In the genomic region with DNA sequence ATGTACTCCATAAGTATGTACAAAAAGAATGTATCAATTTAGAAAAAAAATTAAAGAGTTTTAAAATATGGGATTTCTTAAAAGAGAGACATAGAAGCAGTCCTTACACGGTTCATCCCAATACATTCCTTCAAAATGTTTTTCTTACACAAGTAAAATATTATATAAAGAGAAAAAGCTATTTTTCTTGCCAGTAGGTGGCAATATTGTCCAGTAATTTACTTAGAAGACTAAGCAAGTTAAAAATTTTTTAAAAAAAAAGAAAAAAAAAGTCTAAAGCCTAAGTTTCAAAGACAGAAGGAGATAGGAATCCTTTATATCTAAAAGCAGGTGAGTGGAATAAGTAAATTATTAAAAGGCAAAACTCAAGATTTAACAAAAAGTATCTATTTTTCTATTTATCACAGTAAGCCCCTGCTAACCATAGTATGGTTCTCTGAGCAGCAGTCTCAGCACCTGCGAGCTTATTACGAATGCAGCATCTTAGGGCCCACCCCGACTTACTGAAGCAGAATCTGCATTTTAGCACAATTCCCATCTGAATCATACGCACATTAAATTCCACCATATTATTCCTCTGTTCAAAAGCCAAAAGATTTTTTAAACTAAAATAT, we compare ENCODE assay signal across 9 cellular contexts.
DNase-seq lines count a peak whose midpoint lies in the region; ATAC-seq, FAIRE-seq and TF ChIP-seq lines count a peak whose summit lies in the region.
"Had no signal": no experiment of that assay in that cellular context is flagged by ENCODE, and none has a peak within 500 bp of the region (broad histone marks: within the 10 kb centered on the region; RNA-seq: fewer than 3 reads in every experiment).

No MANE protein-coding gene starts in this region.

- POLR2A ChIA-PET in PC-9 (lab: Charles Lee; ENCODE audit: unreplicated experiment) = no interaction called here

- no TSS peak for BruUV-seq in PC-9 (replicated peaks; lab: Mats Ljungman, UMichigan)

- H2BK120ac ChIP-seq in neuronal stem cell (ENCODE audit: low read depth, low read length) = no peak overlapping the region

- no peak overlapping the region for H3K4me2 ChIP-seq in PC-9
- no peak overlapping the region for H3K4me2 ChIP-seq in neuronal stem cell (ENCODE audit: insufficient read depth, low read length, poor library complexity, severe bottlenecking)

- CTCF ChIA-PET in PC-9 (lab: Charles Lee) = interaction anchor here (0.6 to 1.3 kb wide), 3 partner anchors 50 to 628 kb away, joined by 3 to 4 read pairs (median 3); no protein-coding TSS in a partner anchor

- H3K9me2 ChIP-seq in PC-9 (ENCODE audit: insufficient read depth) = no peaks in the 10 kb centered on the region

- no peaks in the 10 kb centered on the region for H3K79me2 ChIP-seq in PC-9 (ENCODE audit: low read depth)

- no peak overlapping the region for H3K14ac ChIP-seq in neuronal stem cell (ENCODE audit: low read length)

- H3K4me1 ChIP-seq in PC-9 (replicated peaks; ENCODE audit: insufficient read depth) (no peaks in the 10 kb centered on the region), thoracic aorta (ENCODE audit: control insufficient read depth in 1 of 2, low read depth in 2 of 2) (no peaks in the 10 kb centered on the region), neuronal stem cell (ENCODE audit: control insufficient read depth in 2 of 2, insufficient read depth in 1 of 2, low read depth in 1 of 2, low read length in 2 of 2) (peaks cover 1 to 3% of the 10 kb centered on the region in 2 donors)
- H3K4me1 ChIP-seq in effector memory CD4-positive, alpha-beta T cell (ENCODE audit: control insufficient read depth, insufficient read depth, low read length, poor library complexity, severe bottlenecking) = no peaks in the 10 kb centered on the region

- H2BK12ac ChIP-seq in neuronal stem cell (ENCODE audit: low read length) = no peak overlapping the region

- no peaks in the 10 kb centered on the region for H3F3A ChIP-seq in PC-9 (ENCODE audit: insufficient read depth, low read depth)

- H3K36me3 ChIP-seq in PC-9 (ENCODE audit: low read depth) = no peaks in the 10 kb centered on the region
- no peaks in the 10 kb centered on the region for H3K36me3 ChIP-seq in thoracic aorta
- no peaks in the 10 kb centered on the region for H3K36me3 ChIP-seq in effector memory CD4-positive, alpha-beta T cell (ENCODE audit: control insufficient read depth, insufficient read depth, low read length)
- H3K36me3 ChIP-seq in neuronal stem cell (replicated peaks in 1 of 2; ENCODE audit: control insufficient read depth in 2 of 2, insufficient read depth in 2 of 2, low read length in 2 of 2) = no peaks in the 10 kb centered on the region

- peaks cover 33% of the 10 kb centered on the region for H3K27me3 ChIP-seq in PC-9 (ENCODE audit: insufficient read depth, low read depth)
- H3K27me3 ChIP-seq in thoracic aorta (replicated peaks; ENCODE audit: insufficient read depth) = no peaks in the 10 kb centered on the region
- H3K27me3 ChIP-seq in effector memory CD4-positive, alpha-beta T cell (replicated peaks; ENCODE audit: control insufficient read depth, insufficient read depth, low read length, poor library complexity, severe bottlenecking) = peaks cover 5% of the 10 kb centered on the region
- H3K27me3 ChIP-seq in neuronal stem cell (ENCODE audit: control insufficient read depth in 3 of 3, insufficient read depth in 3 of 3, low read depth in 1 of 3, low read length in 3 of 3) = no peaks in the 10 kb centered on the region

- H4K8ac ChIP-seq in neuronal stem cell (ENCODE audit: low read depth, low read length) = no peak overlapping the region

- H2BK15ac ChIP-seq in neuronal stem cell (ENCODE audit: low read length) = no peak overlapping the region

- DNase-seq in AG09319 (ENCODE audit: extremely low read depth, low read depth) (peak; percentile 41), GM19239 (ENCODE audit: insufficient read length, low spot score) (no peak), PC-9 (peak in 1 of 2 experiments; percentile 59), fibroblast of pulmonary artery (ENCODE audit: low read depth) (peak; percentile 82), thoracic aorta (ENCODE audit: low spot score) (no peak), neuronal stem cell (ENCODE audit: low spot score) (no peak)
- no peak for DNase-seq in effector memory CD4-positive, alpha-beta T cell

- no CpG with 5 or more reads among the region's 5 CpGs for WGBS in neuronal stem cell (ENCODE audit: extremely low coverage in 2 of 2, insufficient read length in 2 of 2, insufficient replicate concordance in 1 of 2), 2 donors

- H2BK5ac ChIP-seq in neuronal stem cell (ENCODE audit: low read length) = no peak overlapping the region

- FAIRE-seq in GM19239 (lab: Jason Lieb, UNC) = peak; percentile 33
- FAIRE-seq: H1 had no signal

- no peaks in the 10 kb centered on the region for H4K20me1 ChIP-seq in PC-9 (ENCODE audit: insufficient read depth)

- H3K79me1 ChIP-seq in neuronal stem cell (ENCODE audit: low read depth, low read length) = no peaks in the 10 kb centered on the region

- no peak overlapping the region for H3K18ac ChIP-seq in neuronal stem cell (ENCODE audit: low read length)

- ATAC-seq in thoracic aorta (ENCODE audit: insufficient number of reproducible peaks, low FRiP score, low read depth) (no peak), GM18517 (IDR thresholded peaks at IDR 0.05; ENCODE audit: unreplicated experiment) (no peak)

- no peak overlapping the region for H2AK5ac ChIP-seq in neuronal stem cell (ENCODE audit: low read depth, low read length)

- H3K9ac ChIP-seq in neuronal stem cell (ENCODE audit: low read depth, low read length, poor library complexity) = no peak overlapping the region

- no peak overlapping the region for H3K4me3 ChIP-seq in PC-9
- H3K4me3 ChIP-seq in fibroblast of pulmonary artery (replicated peaks; ENCODE audit: low read depth, low read length) = no peak overlapping the region
- H3K4me3 ChIP-seq in thoracic aorta = no peak overlapping the region
- H3K4me3 ChIP-seq in effector memory CD4-positive, alpha-beta T cell (ENCODE audit: insufficient read depth, low read depth, low read length, poor library complexity, severe bottlenecking) = no peak overlapping the region
- H3K4me3 ChIP-seq in neuronal stem cell (ENCODE audit: low read length in 2 of 2) = no peak overlapping the region

- TF ChIP-seq CTCF in AG09319 (IDR thresholded peaks at IDR 0.05; ENCODE audit: low read depth, low read length) (peak; percentile 37), PC-9 (conservative IDR thresholded peaks at IDR 0.05) (peak; percentile 83), fibroblast of pulmonary artery (IDR thresholded peaks at IDR 0.05; ENCODE audit: low read length, missing control alignments) (peak; percentile 38), thoracic aorta (IDR thresholded peaks at IDR 0.05) (peak; percentile 41)

- H4K91ac ChIP-seq in neuronal stem cell (ENCODE audit: low read depth, low read length, poor library complexity) = no peak overlapping the region

- no peak overlapping the region for H3K27ac ChIP-seq in PC-9
- no peak overlapping the region for H3K27ac ChIP-seq in thoracic aorta
- no peak overlapping the region for H3K27ac ChIP-seq in effector memory CD4-positive, alpha-beta T cell (ENCODE audit: insufficient read depth, low read length, poor library complexity, severe bottlenecking)
- H3K27ac ChIP-seq in neuronal stem cell (replicated peaks; ENCODE audit: low read length) = no peak overlapping the region

- H3K4ac ChIP-seq in neuronal stem cell (ENCODE audit: low read length) = no peak overlapping the region

- H2AFZ ChIP-seq in PC-9 (no peak overlapping the region), neuronal stem cell (ENCODE audit: low read length) (no peak overlapping the region)

- H3K9me3 ChIP-seq in PC-9 (ENCODE audit: insufficient read depth, low read depth) (no peaks in the 10 kb centered on the region), thoracic aorta (no peaks in the 10 kb centered on the region), neuronal stem cell (replicated peaks in 1 of 2; ENCODE audit: control insufficient read depth in 2 of 2, insufficient read depth in 1 of 2, low read depth in 1 of 2, low read length in 2 of 2) (no peaks in the 10 kb centered on the region)
- no peaks in the 10 kb centered on the region for H3K9me3 ChIP-seq in effector memory CD4-positive, alpha-beta T cell (ENCODE audit: control insufficient read depth, low read length)

- intact Hi-C loops in PC-9 (cut with micrococcal nuclease; ENCODE audit: unreplicated experiment) = loop anchor here (1.0 kb wide), 2 partner anchors 293 to 402 kb away; no protein-coding TSS in a partner anchor

- no peak overlapping the region for H3K23ac ChIP-seq in neuronal stem cell (ENCODE audit: low read depth, low read length, poor library complexity)

Comparison
In these comparisons a context has a peak if more than half of its experiments do, and no peak if none do; other contexts are left out.
1. DNase-seq: peak in AG09319 (single experiment) and fibroblast of pulmonary artery (single experiment); none in GM19239 (single experiment), thoracic aorta (single experiment), effector memory CD4-positive, alpha-beta T cell (0 of 3) and neuronal stem cell (single experiment).
2. Peak in every context shown above with its lines, with median percentiles within 50 percentile points of each other: CTCF ChIP-seq.